ENCODE assay signal across 8 cellular contexts in the genomic region with DNA sequence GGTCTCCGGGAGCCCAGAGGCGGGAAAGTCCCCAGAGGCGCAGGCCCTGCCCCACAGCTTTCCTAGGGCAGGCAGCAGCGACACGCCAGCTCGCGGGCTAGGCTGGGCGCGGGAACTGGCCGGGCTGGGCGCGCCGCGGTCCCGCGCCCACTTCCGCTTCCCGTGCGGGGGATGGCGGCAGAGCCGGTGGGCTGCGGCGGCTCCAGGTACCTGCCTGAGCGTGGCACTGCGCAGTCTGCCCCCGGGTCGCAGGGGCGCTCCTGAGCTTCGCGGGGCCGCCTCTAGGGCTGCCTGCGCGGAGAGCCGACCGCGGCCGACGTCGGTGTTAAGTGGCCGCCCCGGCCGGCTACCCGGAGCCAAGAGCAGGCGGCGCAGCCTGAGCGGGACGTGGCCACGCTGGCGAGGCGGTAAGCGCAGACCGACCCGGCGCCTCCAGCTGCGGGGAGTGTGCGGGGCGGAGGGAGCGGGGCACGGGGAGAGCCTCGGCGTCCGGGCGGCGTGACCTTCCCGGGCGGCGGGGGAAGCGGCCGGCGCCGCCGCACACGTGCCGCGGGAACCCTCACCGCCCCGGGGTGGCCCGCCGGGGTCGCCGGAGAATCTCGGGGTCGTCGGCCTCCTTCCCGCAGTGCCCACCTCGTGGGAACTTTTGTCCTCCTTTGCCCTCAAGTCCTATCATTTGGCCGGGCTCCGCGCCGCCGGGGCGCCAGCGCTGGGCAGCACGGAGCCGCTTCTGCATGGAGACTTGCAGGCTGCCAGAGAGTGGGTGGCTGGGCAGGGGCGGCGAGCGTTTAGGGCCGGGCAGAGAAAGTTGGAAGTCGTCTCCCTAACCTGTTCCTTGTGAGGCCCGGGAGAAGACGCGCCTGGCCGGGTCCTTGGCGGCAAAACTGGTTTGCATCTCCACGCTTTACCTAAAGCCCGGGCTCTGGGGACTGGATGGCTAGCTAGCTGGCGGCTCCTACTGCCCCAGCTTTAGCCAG. TPM values are rescaled to one million over a fixed set of nuclear protein-coding genes. Genes with fewer than 3 reads are reported as not detected.
DNase-seq lines count a peak whose midpoint lies in the region; ATAC-seq and TF ChIP-seq lines count a peak whose summit lies in the region.

No MANE protein-coding gene starts in this region.

- DNase-seq in COR-L47 (lab: John Stamatoyannopoulos, UW), result peak; percentile 12
- DNase-seq in NOMO-1 (lab: John Stamatoyannopoulos, UW; ENCODE audit: unreplicated experiment in 2 of 2), result peak; percentile 58 to 66
- peak; percentile 43 for DNase-seq in activated naive CD4-positive, alpha-beta T cell treated with anti-CD3 and anti-CD28 coated beads, Interleukin-2, amount 50 U/mL, for 16 hours
- peak; percentile 52 to 82 (median 74) for DNase-seq in right cardiac atrium
- no peak for DNase-seq in skeletal muscle cell (ENCODE audit: low read depth)
- DNase-seq in AML-193 (lab: John Stamatoyannopoulos, UW), result no peak

- no peaks in the 10 kb centered on the region for H3K27me3 ChIP-seq in right cardiac atrium (ENCODE audit: control insufficient read depth, insufficient read depth)

- no peak overlapping the region for H3K27ac ChIP-seq in right cardiac atrium (ENCODE audit: low read length)

- no peaks in the 10 kb centered on the region for H3K9me3 ChIP-seq in right cardiac atrium (ENCODE audit: control insufficient read depth, low read length)

- peak overlapping the region; percentile 52 for H3K4me3 ChIP-seq in right cardiac atrium (ENCODE audit: low read length)
- peak overlapping the region; percentile 59 for H3K4me3 ChIP-seq in skeletal muscle cell (ENCODE audit: low read depth, low read length)

- intact Hi-C loops in right cardiac atrium (cut with DNase I), result no loop called here

- 1% methylated on average over 108 of the region's 108 CpGs for WGBS in right cardiac atrium

- no peaks in the 10 kb centered on the region for H3K4me1 ChIP-seq in right cardiac atrium (ENCODE audit: control insufficient read depth, insufficient read depth, low read length)

- peak; percentile 87 for ATAC-seq in HG03095 (IDR thresholded peaks at IDR 0.05; ENCODE audit: unreplicated experiment)
- peak; percentile 90 to 91 for ATAC-seq in right cardiac atrium

- in situ Hi-C loops in GM18951 (cut with MboI; ENCODE audit: low sequenced_read_pairs, unreplicated experiment), result no loop called here

- peak; percentile 83 for TF ChIP-seq POLR2A in GM18951 (IDR thresholded peaks at IDR 0.05; ENCODE audit: extremely low read depth, insufficient read depth, insufficient read length)

RNA-seq across cellular contexts. Expression of a gene that starts 31.4 kb away (rescaled TPM):
- 10 to 100 TPM; 34.7 to 39.1 (median 37.3) TPM for total RNA-seq in right cardiac atrium
- polyA plus RNA-seq in right cardiac atrium, result 33.0 TPM

RNA-seq across cellular contexts. Expression of a gene that starts 40.7 kb away (rescaled TPM):
- total RNA-seq in right cardiac atrium, result not detected
- 0.05 TPM for polyA plus RNA-seq in right cardiac atrium

Comparison
In these comparisons a context has a peak if more than half of its experiments do, and no peak if none do; other contexts are left out.
1. DNase-seq: peak in COR-L47 (single experiment), NOMO-1 (2 of 2), activated naive CD4-positive, alpha-beta T cell treated with anti-CD3 and anti-CD28 coated beads, Interleukin-2, amount 50 U/mL, for 16 hours (single experiment) and right cardiac atrium (3 of 3); none in skeletal muscle cell (single experiment) and AML-193 (0 of 2).